In genomic region chr4:17577660-17578481, GRCh38 we compare ENCODE assay signal across 8 cellular contexts. TPM values are rescaled to one million over a fixed set of nuclear protein-coding genes. Genes with fewer than 3 reads are reported as not detected.
DNase-seq lines count a peak whose midpoint lies in the region; ATAC-seq and TF ChIP-seq lines count a peak whose summit lies in the region.

No MANE protein-coding gene starts in this region.

- TF ChIP-seq RAD21 in liver (IDR thresholded peaks at IDR 0.05) = no peak

- H3K27me3 ChIP-seq in liver (ENCODE audit: control insufficient read depth in 4 of 4, insufficient read depth in 4 of 4, low read length in 3 of 4) = no peaks in the 10 kb centered on the region

- H3K4me1 ChIP-seq in liver (ENCODE audit: control insufficient read depth in 4 of 4, insufficient read depth in 4 of 4, low read length in 3 of 4) = peaks cover 2 to 46% (median 26%) of the 10 kb centered on the region in 4 donors

- TF ChIP-seq CTCF in liver (IDR thresholded peaks at IDR 0.05; ENCODE audit: low read depth, low read length, missing input control) = peak; percentile 4

- DNase-seq in CD1c-positive myeloid dendritic cell (ENCODE audit: extremely low spot score) (peak; percentile 54), HT-29 (ENCODE audit: low spot score) (peak; percentile 57), UCSD-AML1 (lab: John Stamatoyannopoulos, UW; ENCODE audit: unreplicated experiment) (peak; percentile 43), GDM1 (lab: John Stamatoyannopoulos, UW) (no peak)
- peak in 2 of 3 experiments; percentile 11 to 27 for DNase-seq in stimulated activated CD4-positive, alpha-beta T cell treated with anti-CD3 and anti-CD28 coated beads, TNF-alpha, amount 100 ng/mL, for 24 hours (ENCODE audit: low read depth in 3 of 3)

- H3K27ac ChIP-seq in cingulate gyrus (ENCODE audit: low read depth, low read length) (peak overlapping the region; percentile 89), liver (ENCODE audit: low read depth in 1 of 2, low read length in 2 of 2) (peak overlapping the region; percentile 85 to 95)

- peak overlapping the region; percentile 87 to 95 for H3K9ac ChIP-seq in liver (ENCODE audit: low read depth in 1 of 2, low read length in 2 of 2)

- peak overlapping the region; percentile 84 to 96 (median 85) for H3K4me3 ChIP-seq in liver (ENCODE audit: low read depth in 1 of 3, low read length in 3 of 3)

- H3K9me3 ChIP-seq in liver (ENCODE audit: control insufficient read depth in 4 of 4, low read length in 3 of 4) = no peaks in the 10 kb centered on the region

- WGBS in liver = 3% methylated on average over 34 of the region's 34 CpGs

- peak; percentile 3 for ATAC-seq in GM19438 (IDR thresholded peaks at IDR 0.05; ENCODE audit: low read depth, unreplicated experiment)

- peaks cover 0 to 18% (median 14%) of the 10 kb centered on the region in 4 donors for H3K36me3 ChIP-seq in liver (ENCODE audit: control insufficient read depth in 4 of 4, insufficient read depth in 3 of 4, low read depth in 1 of 4, low read length in 3 of 4)

TF ChIP-seq in liver, 16 proteins besides CTCF, POLR2A, EP300 and RAD21:
- TF ChIP-seq YY1 (IDR thresholded peaks at IDR 0.05) (peak; percentile 22), NR2F2 (IDR thresholded peaks at IDR 0.05) (peak; percentile 81), RXRA (IDR thresholded peaks at IDR 0.05) (no peak), TAF1 (conservative IDR thresholded peaks at IDR 0.05) (no peak), ATF3 (IDR thresholded peaks at IDR 0.05) (no peak), REST (IDR thresholded peaks at IDR 0.05) (no peak)

RNA-seq across cellular contexts. Expression of gene LAP3, which starts 0.9 kb away (rescaled TPM):
- total RNA-seq in HT-29 (2014; rRNA removed; shearing (Covaris generic)) = 71.0 and 72.1 TPM in 2 replicates
- total RNA-seq in liver = 100 to 1,000 TPM in 1 of 2 donors, 10 to 100 TPM in 1; 57.5 to 178 TPM
- polyA plus RNA-seq in liver = 100 to 1,000 TPM; 109 to 111 TPM

RNA-seq across cellular contexts. Expression of gene MED28, which starts 36.6 kb away (rescaled TPM):
- total RNA-seq in HT-29 (2014; rRNA removed; shearing (Covaris generic)) = 14.6 and 15.0 TPM in 2 replicates
- 10 to 100 TPM in 1 of 2 donors, 1 to 10 TPM in 1; 8.5 to 26.8 TPM for total RNA-seq in liver
- 1 to 10 TPM; 6.3 to 9.8 TPM for polyA plus RNA-seq in liver
